8 cellular contexts compared by ENCODE assay signal in genomic region chr1:3695326-3696217, GRCh38. TPM values are rescaled to one million over a fixed set of nuclear protein-coding genes. Genes with fewer than 3 reads are reported as not detected.
DNase-seq lines count a peak whose midpoint lies in the region; ATAC-seq and TF ChIP-seq lines count a peak whose summit lies in the region.

No MANE protein-coding gene starts in this region.

- no peaks in the 10 kb centered on the region for H3K9me3 ChIP-seq in DOHH2 (ENCODE audit: control insufficient read depth, insufficient read depth, low read length)
- H3K9me3 ChIP-seq in fibroblast of lung (ENCODE audit: control insufficient read depth, insufficient read depth, low read depth, low read length), result no peaks in the 10 kb centered on the region
- H3K9me3 ChIP-seq in neural progenitor cell (ENCODE audit: low read depth), result no peaks in the 10 kb centered on the region

- no peak overlapping the region for H3K27ac Mint-ChIP-seq in activated CD8-positive, alpha-beta memory T cell treated with anti-CD3 and anti-CD28 coated beads, Interleukin-2, amount 10 ng/mL, durations not matched to agents 7 days and 5 days
- H3K27ac Mint-ChIP-seq in neural progenitor cell, result peak overlapping the region; percentile 82

- DNase-seq in activated CD8-positive, alpha-beta memory T cell treated with anti-CD3 and anti-CD28 coated beads, Interleukin-2, amount 10 ng/mL, durations not matched to agents 7 days and 5 days, result no peak
- DNase-seq in fibroblast of lung (ENCODE audit: low read depth in 2 of 2) (peak; percentile 8 to 11), neural progenitor cell (ENCODE audit: low spot score) (peak; percentile 77)

- no peaks in the 10 kb centered on the region for H3K79me2 ChIP-seq in DOHH2 (ENCODE audit: control insufficient read depth, low read length)
- no peaks in the 10 kb centered on the region for H3K79me2 ChIP-seq in KMS-11 (ENCODE audit: insufficient read depth, low read depth)
- no peaks in the 10 kb centered on the region for H3K79me2 ChIP-seq in fibroblast of lung (ENCODE audit: control insufficient read depth, insufficient read depth, low read length)
- no peaks in the 10 kb centered on the region for H3K79me2 ChIP-seq in neural progenitor cell (ENCODE audit: low read depth)

- no peak overlapping the region for H2AFZ ChIP-seq in KMS-11 (ENCODE audit: low read depth)
- H2AFZ ChIP-seq in fibroblast of lung (ENCODE audit: low read length), result no peak overlapping the region
- no peak overlapping the region for H2AFZ ChIP-seq in neural progenitor cell (replicated peaks)

- no peaks in the 10 kb centered on the region for H3K27me3 ChIP-seq in DOHH2 (ENCODE audit: control insufficient read depth, low read length)
- H3K27me3 ChIP-seq in KMS-11 (ENCODE audit: insufficient read depth, low read depth), result peaks cover 84% of the 10 kb centered on the region
- H3K27me3 ChIP-seq in fibroblast of lung (ENCODE audit: control insufficient read depth, insufficient read depth, low read length), result peaks cover 4% of the 10 kb centered on the region
- peaks cover 13% of the 10 kb centered on the region for H3K27me3 ChIP-seq in neural progenitor cell

- H3K27ac ChIP-seq in DOHH2 (ENCODE audit: low read depth, low read length), result no peak overlapping the region
- no peak overlapping the region for H3K27ac ChIP-seq in KMS-11
- H3K27ac ChIP-seq in fibroblast of lung (ENCODE audit: insufficient read depth, low read length), result no peak overlapping the region
- H3K27ac ChIP-seq in neural progenitor cell, result no peak overlapping the region

- H4K20me1 ChIP-seq in DOHH2 (ENCODE audit: control insufficient read depth, insufficient read depth, low read depth, low read length) (no peaks in the 10 kb centered on the region; the same call in 1 of the 2 replicates), KMS-11 (ENCODE audit: insufficient read depth) (no peaks in the 10 kb centered on the region), fibroblast of lung (ENCODE audit: control insufficient read depth, extremely low read depth, insufficient read depth, low read length) (no peaks in the 10 kb centered on the region), neural progenitor cell (ENCODE audit: low read depth) (no peaks in the 10 kb centered on the region)

- peak; percentile 53 for ATAC-seq in activated CD8-positive, alpha-beta memory T cell treated with anti-CD3 and anti-CD28 coated beads, Interleukin-2, amount 10 ng/mL, durations not matched to agents 7 days and 5 days
- ATAC-seq in GM19452 (IDR thresholded peaks at IDR 0.05; ENCODE audit: unreplicated experiment) (no peak), GM21447 (IDR thresholded peaks at IDR 0.05; ENCODE audit: unreplicated experiment) (no peak), HG03378 (IDR thresholded peaks at IDR 0.05; ENCODE audit: unreplicated experiment) (no peak)

- CTCF ChIA-PET in activated CD8-positive, alpha-beta memory T cell treated with anti-CD3 and anti-CD28 coated beads, Interleukin-2, amount 10 ng/mL, durations not matched to agents 7 days and 5 days (lab: Charles Lee), result interaction anchor here (0.8 kb wide), 1 partner anchor 32 kb away, joined by 3 read pairs; no protein-coding TSS in a partner anchor

- no peaks in the 10 kb centered on the region for H3K9me2 ChIP-seq in DOHH2 (replicated peaks; ENCODE audit: control insufficient read depth, low read length)

- H3K9me3 Mint-ChIP-seq in activated CD8-positive, alpha-beta memory T cell treated with anti-CD3 and anti-CD28 coated beads, Interleukin-2, amount 10 ng/mL, durations not matched to agents 7 days and 5 days (ENCODE audit: low read depth), result no peaks in the 10 kb centered on the region
- no peaks in the 10 kb centered on the region for H3K9me3 Mint-ChIP-seq in neural progenitor cell

- H3K36me3 ChIP-seq in DOHH2 (ENCODE audit: control insufficient read depth, low read length), result no peaks in the 10 kb centered on the region
- no peaks in the 10 kb centered on the region for H3K36me3 ChIP-seq in KMS-11 (ENCODE audit: insufficient read depth)
- no peaks in the 10 kb centered on the region for H3K36me3 ChIP-seq in fibroblast of lung (ENCODE audit: control insufficient read depth, insufficient read depth, low read length)
- no peaks in the 10 kb centered on the region for H3K36me3 ChIP-seq in neural progenitor cell

- no peak overlapping the region for H3K4me3 Mint-ChIP-seq in activated CD8-positive, alpha-beta memory T cell treated with anti-CD3 and anti-CD28 coated beads, Interleukin-2, amount 10 ng/mL, durations not matched to agents 7 days and 5 days
- H3K4me3 Mint-ChIP-seq in neural progenitor cell, result peak overlapping the region; percentile 41

- H3K4me3 ChIP-seq in DOHH2 (ENCODE audit: low read length) (no peak overlapping the region), KMS-11 (IDR thresholded peaks at IDR 0.05; ENCODE audit: insufficient read depth, low read depth, low read length) (no peak overlapping the region), fibroblast of lung (replicated peaks in 1 of 4; ENCODE audit: control extremely low read depth in 1 of 4, insufficient read depth in 1 of 4, low read depth in 3 of 4, low read length in 4 of 4) (no peak overlapping the region), neural progenitor cell (no peak overlapping the region)

- H3K4me1 Mint-ChIP-seq in activated CD8-positive, alpha-beta memory T cell treated with anti-CD3 and anti-CD28 coated beads, Interleukin-2, amount 10 ng/mL, durations not matched to agents 7 days and 5 days, result no peaks in the 10 kb centered on the region
- H3K4me1 Mint-ChIP-seq in neural progenitor cell, result peaks cover 17% of the 10 kb centered on the region

- no peak overlapping the region for H3K9ac ChIP-seq in KMS-11
- H3K9ac ChIP-seq in fibroblast of lung (ENCODE audit: insufficient read depth, low read length), result no peak overlapping the region
- no peak overlapping the region for H3K9ac ChIP-seq in neural progenitor cell

- H3K4me1 ChIP-seq in DOHH2 (ENCODE audit: control insufficient read depth, low read length), result no peaks in the 10 kb centered on the region
- H3K4me1 ChIP-seq in KMS-11 (ENCODE audit: low read depth, poor library complexity, severe bottlenecking), result no peaks in the 10 kb centered on the region
- no peaks in the 10 kb centered on the region for H3K4me1 ChIP-seq in fibroblast of lung (ENCODE audit: control insufficient read depth, extremely low read depth, insufficient read depth, low read length)
- peaks cover 6% of the 10 kb centered on the region for H3K4me1 ChIP-seq in neural progenitor cell

- H3K4me2 ChIP-seq in DOHH2 (ENCODE audit: low read length) (peak overlapping the region; percentile 20; the same call in 1 of the 2 replicates), KMS-11 (no peak overlapping the region), fibroblast of lung (ENCODE audit: extremely low read depth, insufficient read depth, low read length) (no peak overlapping the region), neural progenitor cell (no peak overlapping the region)

- no peaks in the 10 kb centered on the region for H3K27me3 Mint-ChIP-seq in activated CD8-positive, alpha-beta memory T cell treated with anti-CD3 and anti-CD28 coated beads, Interleukin-2, amount 10 ng/mL, durations not matched to agents 7 days and 5 days
- H3K27me3 Mint-ChIP-seq in neural progenitor cell (ENCODE audit: insufficient read depth, low read depth), result peaks cover 13% of the 10 kb centered on the region

- no peaks in the 10 kb centered on the region for H3K36me3 Mint-ChIP-seq in activated CD8-positive, alpha-beta memory T cell treated with anti-CD3 and anti-CD28 coated beads, Interleukin-2, amount 10 ng/mL, durations not matched to agents 7 days and 5 days
- H3K36me3 Mint-ChIP-seq in neural progenitor cell, result no peaks in the 10 kb centered on the region

- H3F3A ChIP-seq in DOHH2 (ENCODE audit: control insufficient read depth, insufficient read depth) (no peaks in the 10 kb centered on the region), neural progenitor cell (ENCODE audit: low read depth) (no peaks in the 10 kb centered on the region)

- TF ChIP-seq CTCF in DOHH2 (IDR thresholded peaks at IDR 0.05; ENCODE audit: low read depth, low read length, poor library complexity, severe bottlenecking) (peak; percentile 89), KMS-11 (conservative IDR thresholded peaks at IDR 0.05; ENCODE audit: low read depth, low read length) (peak; percentile 73), fibroblast of lung (conservative IDR thresholded peaks at IDR 0.05 in 1 of 2, IDR thresholded peaks at IDR 0.05 in 1 of 2; ENCODE audit: low read depth in 1 of 2, low read length in 2 of 2) (peak; percentile 61 to 69), neural progenitor cell (IDR thresholded peaks at IDR 0.05) (peak; percentile 76)

RNA-seq across cellular contexts. Expression of gene TP73, which starts 43.3 kb away (rescaled TPM):
- 10 to 100 TPM in 1 of 2 experiments, 1 to 10 TPM in 1; 2.1 to 15.2 TPM for total RNA-seq in activated CD8-positive, alpha-beta memory T cell treated with anti-CD3 and anti-CD28 coated beads, Interleukin-2, amount 10 ng/mL, durations not matched to agents 7 days and 5 days
- total RNA-seq in fibroblast of lung (not detected in 2 replicates), neural progenitor cell (ENCODE audit: low replicate concordance) (0.31 TPM in 1 of 2 replicates, not detected in the other)
- polyA plus RNA-seq in fibroblast of lung, result 0.06 TPM in 1 of 2 replicates, not detected in the other
- 0.15 TPM in 1 of 2 replicates, not detected in the other for polyA plus RNA-seq in fibroblast of lung (2012)
- polyA minus RNA-seq in fibroblast of lung (ENCODE audit: low replicate concordance), result not detected in 2 replicates

RNA-seq across cellular contexts. Expression of gene WRAP73, which starts 45.7 kb away (rescaled TPM):
- 10 to 100 TPM; 38.1 to 43.8 TPM for total RNA-seq in activated CD8-positive, alpha-beta memory T cell treated with anti-CD3 and anti-CD28 coated beads, Interleukin-2, amount 10 ng/mL, durations not matched to agents 7 days and 5 days
- total RNA-seq in fibroblast of lung (15.0 and 15.2 TPM in 2 replicates), neural progenitor cell (ENCODE audit: low replicate concordance) (12.0 and 18.8 TPM in 2 replicates)
- 12.0 and 15.8 TPM in 2 replicates for polyA plus RNA-seq in fibroblast of lung
- 9.5 and 15.0 TPM in 2 replicates for polyA plus RNA-seq in fibroblast of lung (2012)
- 10.5 and 29.7 TPM in 2 replicates for polyA minus RNA-seq in fibroblast of lung (ENCODE audit: low replicate concordance)

RNA-seq across cellular contexts. Expression of gene CCDC27, which starts 56.7 kb away (rescaled TPM):
- total RNA-seq in activated CD8-positive, alpha-beta memory T cell treated with anti-CD3 and anti-CD28 coated beads, Interleukin-2, amount 10 ng/mL, durations not matched to agents 7 days and 5 days, result not detected
- total RNA-seq in fibroblast of lung, result not detected in 2 replicates
- polyA plus RNA-seq in fibroblast of lung, result not detected in 2 replicates
- not detected in 2 replicates for polyA plus RNA-seq in fibroblast of lung (2012)
- not detected in 2 replicates for polyA minus RNA-seq in fibroblast of lung (ENCODE audit: low replicate concordance)
- not detected in 2 replicates for total RNA-seq in neural progenitor cell (ENCODE audit: low replicate concordance)
